Comparison of ENCODE assay signal across 7 cellular contexts in genomic region chr3:107525954-107526305, GRCh38. TPM values are rescaled to one million over a fixed set of nuclear protein-coding genes. Genes with fewer than 3 reads are reported as not detected.
DNase-seq lines count a peak whose midpoint lies in the region; ATAC-seq and FAIRE-seq lines count a peak whose summit lies in the region.

No MANE protein-coding gene starts in this region.

- peak overlapping the region; percentile 96 to 97 for H3K4me3 Mint-ChIP-seq in activated T-cell treated with anti-CD3 and anti-CD28 coated beads, Interleukin-2, amount 50 U/mL, for 72 hours
- peak overlapping the region; percentile 91 to 93 for H3K4me3 Mint-ChIP-seq in stimulated activated naive B cell treated with anti-CD40 and anti-IgM and Interleukin-4, amounts not matched to agents 10 μg/mL and 1 μg/mL and 100 μg/mL, for 72 hours

- H3K36me3 Mint-ChIP-seq in activated T-cell treated with anti-CD3 and anti-CD28 coated beads, Interleukin-2, amount 50 U/mL, for 72 hours (ENCODE audit: insufficient read depth in 2 of 2), result peaks cover 11 to 17% of the 10 kb centered on the region in 2 donors
- peaks cover 3 to 6% of the 10 kb centered on the region in 2 donors for H3K36me3 Mint-ChIP-seq in stimulated activated naive B cell treated with anti-CD40 and anti-IgM and Interleukin-4, amounts not matched to agents 10 μg/mL and 1 μg/mL and 100 μg/mL, for 72 hours

- peaks cover 44% of the 10 kb centered on the region for H3K4me1 Mint-ChIP-seq in activated T-cell treated with anti-CD3 and anti-CD28 coated beads, Interleukin-2, amount 50 U/mL, for 72 hours (ENCODE audit: low read depth)
- peaks cover 25 to 47% of the 10 kb centered on the region in 2 donors for H3K4me1 Mint-ChIP-seq in stimulated activated naive B cell treated with anti-CD40 and anti-IgM and Interleukin-4, amounts not matched to agents 10 μg/mL and 1 μg/mL and 100 μg/mL, for 72 hours

- no peaks in the 10 kb centered on the region for H3K9me3 Mint-ChIP-seq in activated T-cell treated with anti-CD3 and anti-CD28 coated beads, Interleukin-2, amount 50 U/mL, for 72 hours
- no peaks in the 10 kb centered on the region for H3K9me3 Mint-ChIP-seq in stimulated activated naive B cell treated with anti-CD40 and anti-IgM and Interleukin-4, amounts not matched to agents 10 μg/mL and 1 μg/mL and 100 μg/mL, for 72 hours

- FAIRE-seq in HTR-8/SVneo (lab: Jason Lieb, UNC), result peak; percentile 26

- H3K27ac Mint-ChIP-seq in activated T-cell treated with anti-CD3 and anti-CD28 coated beads, Interleukin-2, amount 50 U/mL, for 72 hours, result peak overlapping the region; percentile 91
- H3K27ac Mint-ChIP-seq in stimulated activated naive B cell treated with anti-CD40 and anti-IgM and Interleukin-4, amounts not matched to agents 10 μg/mL and 1 μg/mL and 100 μg/mL, for 72 hours, result peak overlapping the region; percentile 87

- H3K27me3 Mint-ChIP-seq in activated T-cell treated with anti-CD3 and anti-CD28 coated beads, Interleukin-2, amount 50 U/mL, for 72 hours (ENCODE audit: low read depth), result no peaks in the 10 kb centered on the region
- H3K27me3 Mint-ChIP-seq in stimulated activated naive B cell treated with anti-CD40 and anti-IgM and Interleukin-4, amounts not matched to agents 10 μg/mL and 1 μg/mL and 100 μg/mL, for 72 hours, result no peaks in the 10 kb centered on the region

- no peaks in the 10 kb centered on the region for H3K9me3 ChIP-seq in iPS-18c (ENCODE audit: control insufficient read depth, insufficient read depth, low read length)

- DNase-seq in HTR-8/SVneo (ENCODE audit: insufficient read length, low spot score) (no peak), cerebellar nuclear complex (lab: John Stamatoyannopoulos, UW) (no peak), A172 (ENCODE audit: low spot score) (no peak), NCI-H2171 treated with DMSO at 0.1 percent for 48 hours (lab: John Stamatoyannopoulos, UW) (no peak)
- DNase-seq in activated T-cell treated with anti-CD3 and anti-CD28 coated beads, Interleukin-2, amount 50 U/mL, for 72 hours, result peak in 1 of 2 donors; percentile 36
- no peak for DNase-seq in stimulated activated naive B cell treated with anti-CD40 and anti-IgM and Interleukin-4, amounts not matched to agents 10 μg/mL and 1 μg/mL and 100 μg/mL, for 72 hours

- peak overlapping the region; percentile 87 for H3K4me3 ChIP-seq in iPS-18c (ENCODE audit: insufficient read depth, low read depth, low read length)

- no peak for ATAC-seq in activated T-cell treated with anti-CD3 and anti-CD28 coated beads, Interleukin-2, amount 50 U/mL, for 72 hours (replicated peaks in 1 of 2)
- ATAC-seq in stimulated activated naive B cell treated with anti-CD40 and anti-IgM and Interleukin-4, amounts not matched to agents 10 μg/mL and 1 μg/mL and 100 μg/mL, for 72 hours (replicated peaks), result no peak

RNA-seq across cellular contexts. Expression of gene BBX, which starts 3.2 kb away (rescaled TPM):
- total RNA-seq in activated T-cell treated with anti-CD3 and anti-CD28 coated beads, Interleukin-2, amount 50 U/mL, for 72 hours, result 10 to 100 TPM; 65.0 to 65.1 TPM
- total RNA-seq in A172 (2014; rRNA removed; shearing (Covaris generic)), result 33.8 and 63.2 TPM in 2 replicates
